Comparison of ENCODE assay signal across 14 cellular contexts in the genomic region with DNA sequence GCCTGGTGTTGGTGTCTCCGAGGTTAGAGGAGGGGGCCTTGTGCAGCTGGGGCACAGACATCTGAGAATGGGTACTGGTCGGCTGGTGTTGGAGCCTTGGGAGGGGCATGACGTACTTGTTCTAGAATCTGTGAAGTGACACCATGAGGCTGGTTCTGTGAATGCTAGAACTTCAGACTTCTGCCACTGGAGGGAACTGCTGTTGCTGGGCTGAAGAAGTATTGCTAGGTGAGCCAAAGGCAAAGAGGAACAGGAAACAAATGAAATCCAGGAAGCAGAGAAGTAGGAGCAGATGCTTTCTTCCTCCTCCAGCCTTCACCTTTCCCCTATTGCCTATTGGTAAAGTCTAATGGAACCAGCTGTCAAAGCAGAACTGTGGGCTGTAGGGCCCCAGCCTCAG.
DNase-seq lines count a peak whose midpoint lies in the region; ATAC-seq, FAIRE-seq and TF ChIP-seq lines count a peak whose summit lies in the region.
"Had no signal": no experiment of that assay in that cellular context is flagged by ENCODE, and none has a peak within 500 bp of the region (broad histone marks: within the 10 kb centered on the region; RNA-seq: fewer than 3 reads in every experiment).

No MANE protein-coding gene starts in this region.

- dilution Hi-C loops in keratinocyte (cut with MboI; ENCODE audit: extremely low pct_ligation_motif_present, low sequenced_read_pairs), result no loop called here

- 87 to 89% methylated on average over 3 of the region's 3 CpGs for WGBS in heart right ventricle, 2 donors

- intact Hi-C loops in heart right ventricle (cut with DNase I), result no loop called here

- peaks cover 16% of the 10 kb centered on the region for H3K27me3 Mint-ChIP-seq in T-helper 17 cell

- H3K9ac ChIP-seq in keratinocyte (ENCODE audit: control insufficient read depth, extremely low read depth, insufficient read depth, low read length), result no peak overlapping the region

- H3K27ac ChIP-seq in WERI-Rb-1, result no peak overlapping the region
- no peak overlapping the region for H3K27ac ChIP-seq in keratinocyte (ENCODE audit: control insufficient read depth, insufficient read depth, low read length)
- no peak overlapping the region for H3K27ac ChIP-seq in heart right ventricle
- H3K27ac ChIP-seq: adrenal gland had no signal

- in situ Hi-C loops in KBM-7 (cut with MboI; ENCODE audit: low pct_unique_long_range_greater_than_20kb, low sequenced_read_pairs), result no loop called here

- no peaks in the 10 kb centered on the region for H3K4me1 Mint-ChIP-seq in T-helper 17 cell

- no peaks in the 10 kb centered on the region for H3K36me3 ChIP-seq in WERI-Rb-1
- H3K36me3 ChIP-seq in keratinocyte (ENCODE audit: control insufficient read depth in 2 of 2, extremely low read depth in 1 of 2, insufficient read depth in 2 of 2, low read length in 2 of 2), result no peaks in the 10 kb centered on the region
- no peaks in the 10 kb centered on the region for H3K36me3 ChIP-seq in heart right ventricle
- H3K36me3 ChIP-seq: adrenal gland had no signal

- ATAC-seq in T-helper 17 cell, result no peak
- no peak for ATAC-seq in GM21367 (IDR thresholded peaks at IDR 0.05; ENCODE audit: unreplicated experiment)
- ATAC-seq in heart right ventricle, result no peak

- H3K4me3 Mint-ChIP-seq in T-helper 17 cell, result no peak overlapping the region

- H3K4me1 ChIP-seq in keratinocyte (ENCODE audit: control insufficient read depth, extremely low read depth, insufficient read depth, low read length) (no peaks in the 10 kb centered on the region), heart right ventricle (no peaks in the 10 kb centered on the region)
- H3K4me1 ChIP-seq: adrenal gland had no signal

- H3K27ac Mint-ChIP-seq in T-helper 17 cell, result no peak overlapping the region

- FAIRE-seq in keratinocyte (lab: Jason Lieb, UNC), result no peak
- FAIRE-seq: TTC549 had no signal

- H3K27me3 ChIP-seq in WERI-Rb-1 (ENCODE audit: insufficient read depth, low read depth, severe bottlenecking) (no peaks in the 10 kb centered on the region), keratinocyte (ENCODE audit: control insufficient read depth, extremely low read depth, insufficient read depth, low read length) (no peaks in the 10 kb centered on the region), heart right ventricle (no peaks in the 10 kb centered on the region)
- H3K27me3 ChIP-seq: adrenal gland had no signal

- peaks cover 2% of the 10 kb centered on the region for H3K36me3 Mint-ChIP-seq in T-helper 17 cell (ENCODE audit: low read depth)

- no peak overlapping the region for H3K4me2 ChIP-seq in keratinocyte (ENCODE audit: control insufficient read depth, extremely low read depth, insufficient read depth, low read depth, low read length)

- no peaks in the 10 kb centered on the region for H3K79me2 ChIP-seq in keratinocyte (ENCODE audit: control insufficient read depth, insufficient read depth, low read length)

- H2AFZ ChIP-seq in keratinocyte (ENCODE audit: control insufficient read depth, low read length), result peak overlapping the region; percentile 59

- H3K4me3 ChIP-seq in WERI-Rb-1 (ENCODE audit: low read depth, low read length) (no peak overlapping the region), keratinocyte (ENCODE audit: control insufficient read depth in 2 of 3, extremely low read depth in 1 of 3, insufficient read depth in 2 of 3, low read depth in 1 of 3, low read length in 3 of 3) (no peak overlapping the region), heart right ventricle (no peak overlapping the region)
- H3K4me3 ChIP-seq: adrenal gland had no signal

- no peaks in the 10 kb centered on the region for H4K20me1 ChIP-seq in keratinocyte (ENCODE audit: control insufficient read depth, extremely low read depth, insufficient read depth, low read length)

- no peaks in the 10 kb centered on the region for H3K9me1 ChIP-seq in keratinocyte (ENCODE audit: control insufficient read depth, extremely low read depth, insufficient read depth, low read length)

- H3K9me3 ChIP-seq in WERI-Rb-1 (ENCODE audit: severe bottlenecking) (no peaks in the 10 kb centered on the region), keratinocyte (ENCODE audit: control insufficient read depth, low read depth, low read length) (no peaks in the 10 kb centered on the region), T-helper 17 cell (ENCODE audit: control insufficient read depth, low read length, poor library complexity, severe bottlenecking) (no peaks in the 10 kb centered on the region), heart right ventricle (no peaks in the 10 kb centered on the region)
- H3K9me3 ChIP-seq: adrenal gland had no signal

- peak; percentile 43 for TF ChIP-seq CTCF in WERI-Rb-1 (IDR thresholded peaks at IDR 0.05; ENCODE audit: low read depth, low read length)
- peak; percentile 51 to 70 (median 60) for TF ChIP-seq CTCF in keratinocyte (optimal IDR thresholded peaks at IDR 0.05 in 1 of 3, IDR thresholded peaks at IDR 0.05 in 1 of 3, conservative IDR thresholded peaks at IDR 0.05 in 1 of 3; ENCODE audit: extremely low read depth in 1 of 3, insufficient read depth in 2 of 3, low read length in 3 of 3)
- no peak for TF ChIP-seq CTCF in heart right ventricle (IDR thresholded peaks at IDR 0.05)

- DNase-seq in ELR (ENCODE audit: low read depth), result peak; percentile 29
- peak; percentile 11 for DNase-seq in KBM-7
- peak; percentile 26 for DNase-seq in WERI-Rb-1
- DNase-seq in keratinocyte (ENCODE audit: low read depth, low spot score), result no peak
- no peak for DNase-seq in NCI-H128 (lab: John Stamatoyannopoulos, UW; ENCODE audit: unreplicated experiment)
- no peak for DNase-seq in T-helper 17 cell
- no peak for DNase-seq in heart right ventricle
- DNase-seq: activated CD8-positive, alpha-beta memory T cell treated with anti-CD3 and anti-CD28 coated beads, Interleukin-2, amount 50 U/mL, for 48 hours; adrenal gland; Calu3; MM.1S; NK-92 treated with Interleukin-12 subunit alpha and Interleukin-12 subunit beta, amount 100 ng/mL, for 24 hours had no signal

Comparison
In these comparisons a context has a peak if more than half of its experiments do, and no peak if none do; other contexts are left out.
1. DNase-seq: peak in ELR (single experiment), KBM-7 (single experiment) and WERI-Rb-1 (single experiment); none in keratinocyte (single experiment), NCI-H128 (single experiment), T-helper 17 cell (0 of 3) and heart right ventricle (0 of 2).
2. CTCF ChIP-seq: peak in WERI-Rb-1 (single experiment) and keratinocyte (3 of 3); none in heart right ventricle (0 of 9).